In genomic region chr6:162032620-162033019, GRCh38 we compare ENCODE assay signal across 16 cellular contexts.
DNase-seq lines count a peak whose midpoint lies in the region; ATAC-seq and TF ChIP-seq lines count a peak whose summit lies in the region.
"Had no signal": no experiment of that assay in that cellular context is flagged by ENCODE, and none has a peak within 500 bp of the region (broad histone marks: within the 10 kb centered on the region; RNA-seq: fewer than 3 reads in every experiment).

No MANE protein-coding gene starts in this region.

- H3K36me3 Mint-ChIP-seq in GM23338 (ENCODE audit: low read depth): no peaks in the 10 kb centered on the region
- no peaks in the 10 kb centered on the region for H3K36me3 Mint-ChIP-seq in stimulated activated naive B cell treated with anti-CD40 and anti-IgM and Interleukin-4, amounts not matched to agents 10 μg/mL and 1 μg/mL and 100 μg/mL, for 72 hours

- H3K4me2 ChIP-seq in GM23338: no peak overlapping the region
- no peak overlapping the region for H3K4me2 ChIP-seq in fibroblast of lung (ENCODE audit: extremely low read depth, insufficient read depth, low read length)

- no peak overlapping the region for H3K27ac ChIP-seq in GM23338 (ENCODE audit: low read depth)
- H3K27ac ChIP-seq in fibroblast of lung (ENCODE audit: insufficient read depth, low read length): no peak overlapping the region
- H3K27ac ChIP-seq: epithelial cell of prostate, right lobe of liver, vagina had no signal

- no peak overlapping the region for H3K9ac ChIP-seq in fibroblast of lung (ENCODE audit: insufficient read depth, low read length)

- no peak for TF ChIP-seq CTCF in GM23338 (conservative IDR thresholded peaks at IDR 0.05; ENCODE audit: low read depth in 2 of 2)
- no peak for TF ChIP-seq CTCF in fibroblast of lung (conservative IDR thresholded peaks at IDR 0.05 in 1 of 2, IDR thresholded peaks at IDR 0.05 in 1 of 2; ENCODE audit: low read depth in 1 of 2, low read length in 2 of 2)

- peaks cover 3% of the 10 kb centered on the region; the same call in 1 of the 2 replicates for H3K9me2 ChIP-seq in GM23338 (ENCODE audit: insufficient read depth)

- no peaks in the 10 kb centered on the region for H3K27me3 ChIP-seq in GM23338 (ENCODE audit: insufficient read depth)
- no peaks in the 10 kb centered on the region for H3K27me3 ChIP-seq in fibroblast of lung (ENCODE audit: control insufficient read depth, insufficient read depth, low read length)
- H3K27me3 ChIP-seq: right lobe of liver, vagina had no signal

- H3K9me3 Mint-ChIP-seq in GM23338: no peaks in the 10 kb centered on the region
- peaks cover 0 to 4% of the 10 kb centered on the region in 2 donors for H3K9me3 Mint-ChIP-seq in stimulated activated naive B cell treated with anti-CD40 and anti-IgM and Interleukin-4, amounts not matched to agents 10 μg/mL and 1 μg/mL and 100 μg/mL, for 72 hours

- H3F3A ChIP-seq in GM23338 (replicated peaks; ENCODE audit: low read depth): no peaks in the 10 kb centered on the region

- no peak overlapping the region for H3K27ac Mint-ChIP-seq in GM23338
- no peak overlapping the region for H3K27ac Mint-ChIP-seq in stimulated activated naive B cell treated with anti-CD40 and anti-IgM and Interleukin-4, amounts not matched to agents 10 μg/mL and 1 μg/mL and 100 μg/mL, for 72 hours

- no peak overlapping the region for H3K4me3 Mint-ChIP-seq in GM23338
- H3K4me3 Mint-ChIP-seq in stimulated activated naive B cell treated with anti-CD40 and anti-IgM and Interleukin-4, amounts not matched to agents 10 μg/mL and 1 μg/mL and 100 μg/mL, for 72 hours: no peak overlapping the region

- no peaks in the 10 kb centered on the region for H3K4me1 ChIP-seq in GM23338 (ENCODE audit: insufficient read depth)
- no peaks in the 10 kb centered on the region for H3K4me1 ChIP-seq in fibroblast of lung (ENCODE audit: control insufficient read depth, extremely low read depth, insufficient read depth, low read length)
- H3K4me1 ChIP-seq: right lobe of liver, vagina had no signal

- H4K20me1 ChIP-seq in GM23338 (replicated peaks; ENCODE audit: insufficient read depth) (no peaks in the 10 kb centered on the region), fibroblast of lung (ENCODE audit: control insufficient read depth, extremely low read depth, insufficient read depth, low read length) (no peaks in the 10 kb centered on the region)

- no peaks in the 10 kb centered on the region for H3K9me3 ChIP-seq in fibroblast of lung (ENCODE audit: control insufficient read depth, insufficient read depth, low read depth, low read length)
- H3K9me3 ChIP-seq: right lobe of liver, vagina had no signal

- H2AFZ ChIP-seq in GM23338 (peak overlapping the region; percentile 66; the same call in 1 of the 2 replicates), fibroblast of lung (ENCODE audit: low read length) (no peak overlapping the region)

- ATAC-seq in GM23338: no peak
- peak; percentile 48 to 69 for ATAC-seq in stimulated activated naive B cell treated with anti-CD40 and anti-IgM and Interleukin-4, amounts not matched to agents 10 μg/mL and 1 μg/mL and 100 μg/mL, for 72 hours (replicated peaks)
- no peak for ATAC-seq in GM19452 (IDR thresholded peaks at IDR 0.05; ENCODE audit: unreplicated experiment)
- ATAC-seq: right lobe of liver had no signal

- H3K79me2 ChIP-seq in GM23338 (replicated peaks; ENCODE audit: insufficient read depth) (no peaks in the 10 kb centered on the region), fibroblast of lung (ENCODE audit: control insufficient read depth, insufficient read depth, low read length) (no peaks in the 10 kb centered on the region)

- no peak for DNase-seq in GM23338 (ENCODE audit: low spot score)
- peak; percentile 37 for DNase-seq in RPMI7951 (ENCODE audit: low read depth)
- DNase-seq in fibroblast of lung (ENCODE audit: low read depth in 2 of 2): peak; percentile 55 to 87
- no peak for DNase-seq in stimulated activated naive B cell treated with anti-CD40 and anti-IgM and Interleukin-4, amounts not matched to agents 10 μg/mL and 1 μg/mL and 100 μg/mL, for 72 hours
- DNase-seq in HT-29 (ENCODE audit: low spot score): no peak
- DNase-seq in activated T-cell treated with anti-CD3 and anti-CD28 coated beads, Interleukin-2, amount 50 U/mL, for 48 hours: no peak
- DNase-seq: activated naive CD4-positive, alpha-beta T cell treated with Interleukin-2 at 50 U/mL for 16 hours; GDM1; NCI-H2081; right lobe of liver; SHP77; stimulated activated naive CD4-positive, alpha-beta T cell treated with Interleukin-2 at 50 U/mL for 16 hours; T-helper 9 cell had no signal

- H3K36me3 ChIP-seq in GM23338 (ENCODE audit: insufficient read depth) (no peaks in the 10 kb centered on the region), fibroblast of lung (ENCODE audit: control insufficient read depth, insufficient read depth, low read length) (no peaks in the 10 kb centered on the region)
- H3K36me3 ChIP-seq: right lobe of liver, vagina had no signal

- no peaks in the 10 kb centered on the region for H3K27me3 Mint-ChIP-seq in GM23338 (ENCODE audit: insufficient read depth, low read depth, poor library complexity)
- no peaks in the 10 kb centered on the region for H3K27me3 Mint-ChIP-seq in stimulated activated naive B cell treated with anti-CD40 and anti-IgM and Interleukin-4, amounts not matched to agents 10 μg/mL and 1 μg/mL and 100 μg/mL, for 72 hours

- no peaks in the 10 kb centered on the region for H3K4me1 Mint-ChIP-seq in GM23338
- no peaks in the 10 kb centered on the region for H3K4me1 Mint-ChIP-seq in stimulated activated naive B cell treated with anti-CD40 and anti-IgM and Interleukin-4, amounts not matched to agents 10 μg/mL and 1 μg/mL and 100 μg/mL, for 72 hours

- H3K4me3 ChIP-seq in GM23338 (no peak overlapping the region), fibroblast of lung (replicated peaks in 1 of 4; ENCODE audit: control extremely low read depth in 1 of 4, insufficient read depth in 1 of 4, low read depth in 3 of 4, low read length in 4 of 4) (no peak overlapping the region)
- H3K4me3 ChIP-seq: right lobe of liver, vagina had no signal

TF ChIP-seq in GM23338, 12 proteins besides CTCF, POLR2A, EP300 and RAD21 (continues in another document):
- no peak for TF ChIP-seq EZH2phosphoT487 (IDR thresholded peaks at IDR 0.05; ENCODE audit: unreplicated experiment)
- TF ChIP-seq, protein P1, sequence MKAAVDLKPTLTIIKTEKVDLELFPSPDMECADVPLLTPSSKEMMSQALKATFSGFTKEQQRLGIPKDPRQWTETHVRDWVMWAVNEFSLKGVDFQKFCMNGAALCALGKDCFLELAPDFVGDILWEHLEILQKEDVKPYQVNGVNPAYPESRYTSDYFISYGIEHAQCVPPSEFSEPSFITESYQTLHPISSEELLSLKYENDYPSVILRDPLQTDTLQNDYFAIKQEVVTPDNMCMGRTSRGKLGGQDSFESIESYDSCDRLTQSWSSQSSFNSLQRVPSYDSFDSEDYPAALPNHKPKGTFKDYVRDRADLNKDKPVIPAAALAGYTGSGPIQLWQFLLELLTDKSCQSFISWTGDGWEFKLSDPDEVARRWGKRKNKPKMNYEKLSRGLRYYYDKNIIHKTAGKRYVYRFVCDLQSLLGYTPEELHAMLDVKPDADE (IDR thresholded peaks at IDR 0.05): no peak
- TF ChIP-seq ZNF114 (CRISPR knock-in tag; IDR thresholded peaks at IDR 0.05): no peak
- TF ChIP-seq STAT1 (IDR thresholded peaks at IDR 0.05; ENCODE audit: unreplicated experiment): no peak

Comparison
In these comparisons a context has a peak if more than half of its experiments do, and no peak if none do; other contexts are left out.
1. ATAC-seq: peak in stimulated activated naive B cell treated with anti-CD40 and anti-IgM and Interleukin-4, amounts not matched to agents 10 μg/mL and 1 μg/mL and 100 μg/mL, for 72 hours (2 of 2); none in GM23338 (single experiment) and GM19452 (single experiment).
2. DNase-seq: peak in RPMI7951 (single experiment) and fibroblast of lung (2 of 2); none in GM23338 (single experiment), stimulated activated naive B cell treated with anti-CD40 and anti-IgM and Interleukin-4, amounts not matched to agents 10 μg/mL and 1 μg/mL and 100 μg/mL, for 72 hours (single experiment), HT-29 (single experiment) and activated T-cell treated with anti-CD3 and anti-CD28 coated beads, Interleukin-2, amount 50 U/mL, for 48 hours (0 of 2).